In genomic region chr9:115766495-115766894, GRCh38 we compare ENCODE assay signal across 16 cellular contexts.
"Had no signal": no experiment of that assay in that cellular context is flagged by ENCODE, and none has a peak within 500 bp of the region (broad histone marks: within the 10 kb centered on the region; RNA-seq: fewer than 3 reads in every experiment).

No MANE protein-coding gene starts in this region.

- H3K4me3 Mint-ChIP-seq: endodermal cell; naive thymus-derived CD4-positive, alpha-beta T cell; nephron progenitor cell; stimulated activated effector memory CD8-positive, alpha-beta T cell treated with anti-CD3 and anti-CD28 coated beads, Interleukin-12 subunit alpha, Interleukin-12 subunit beta, amount 100 ng/mL, for 72 hours had no signal

- H3K36me3 Mint-ChIP-seq: naive thymus-derived CD4-positive, alpha-beta T cell; stimulated activated effector memory CD8-positive, alpha-beta T cell treated with anti-CD3 and anti-CD28 coated beads, Interleukin-12 subunit alpha, Interleukin-12 subunit beta, amount 100 ng/mL, for 72 hours had no signal

- H3K27ac Mint-ChIP-seq: endodermal cell; naive thymus-derived CD4-positive, alpha-beta T cell; nephron progenitor cell; stimulated activated effector memory CD8-positive, alpha-beta T cell treated with anti-CD3 and anti-CD28 coated beads, Interleukin-12 subunit alpha, Interleukin-12 subunit beta, amount 100 ng/mL, for 72 hours had no signal

- ATAC-seq: naive thymus-derived CD4-positive, alpha-beta T cell; right cardiac atrium; stimulated activated effector memory CD8-positive, alpha-beta T cell treated with anti-CD3 and anti-CD28 coated beads, Interleukin-12 subunit alpha, Interleukin-12 subunit beta, amount 100 ng/mL, for 72 hours; stimulated activated naive CD8-positive, alpha-beta T cell treated with anti-CD3 and anti-CD28 coated beads, Interleukin-15, Interleukin-2, amounts not matched to agents 100 U/mL and 50 U/mL, for 24 hours had no signal

- H3K9me3 Mint-ChIP-seq: endodermal cell had no signal

- H3K36me3 ChIP-seq: ovary, suprapubic skin, thyroid gland, upper lobe of left lung, uterus had no signal

- H3K9me3 ChIP-seq: ovary, suprapubic skin, thyroid gland, uterus had no signal

- H3K27me3 ChIP-seq: ovary, suprapubic skin, thyroid gland, upper lobe of left lung, uterus had no signal

- H3K4me1 ChIP-seq: suprapubic skin, thyroid gland, upper lobe of left lung, uterus had no signal

- H3K4me3 ChIP-seq: coronary artery, ovary, suprapubic skin, thyroid gland, upper lobe of left lung, uterus had no signal

- DNase-seq: effector CD4-positive, alpha-beta T cell; endodermal cell; erythroblast; naive thymus-derived CD4-positive, alpha-beta T cell; nephron progenitor cell; ovary; right cardiac atrium; stimulated activated CD4-positive, alpha-beta T cell treated with anti-CD3 and anti-CD28 coated beads, Interleukin-4, amount 100 ng/mL, for 1 hour; stimulated activated CD8-positive, alpha-beta memory T cell treated with anti-CD3 and anti-CD28 coated beads, Interleukin-4, amount 100 ng/mL, for 48 hours; stimulated activated naive CD8-positive, alpha-beta T cell treated with anti-CD3 and anti-CD28 coated beads, Interleukin-15, Interleukin-2, amounts not matched to agents 100 U/mL and 50 U/mL, for 24 hours; thyroid gland; upper lobe of left lung; uterus had no signal

- H3K4me1 Mint-ChIP-seq: naive thymus-derived CD4-positive, alpha-beta T cell; nephron progenitor cell; stimulated activated effector memory CD8-positive, alpha-beta T cell treated with anti-CD3 and anti-CD28 coated beads, Interleukin-12 subunit alpha, Interleukin-12 subunit beta, amount 100 ng/mL, for 72 hours had no signal

- H3K27ac ChIP-seq: coronary artery, ovary, suprapubic skin, thyroid gland, upper lobe of left lung, uterus had no signal
